ENCODE assay signal across 8 cellular contexts in genomic region chr21:32392299-32392879, GRCh38. TPM values are rescaled to one million over a fixed set of nuclear protein-coding genes. Genes with fewer than 3 reads are reported as not detected.
DNase-seq lines count a peak whose midpoint lies in the region; ATAC-seq and TF ChIP-seq lines count a peak whose summit lies in the region.

No MANE protein-coding gene starts in this region.

- intact Hi-C loops in A673 (cut with micrococcal nuclease; ENCODE audit: unreplicated experiment): no loop called here
- intact Hi-C loops in mucosa of descending colon (cut with DNase I, micrococcal nuclease): no loop called here

- H3K27ac ChIP-seq in A673 (ENCODE audit: low read depth, low read length, poor library complexity, severe bottlenecking) (peak overlapping the region; percentile 66), coronary artery (no peak overlapping the region)

- no peak for TF ChIP-seq POLR2A in NB4 (IDR thresholded peaks at IDR 0.05; ENCODE audit: extremely low read depth, insufficient read length)

- POLR2A ChIA-PET in A673 (lab: Charles Lee; ENCODE audit: low non-redundant PET): interaction anchor here (0.6 kb wide), 1 partner anchor 41 kb away, joined by 3 read pairs; no protein-coding TSS in a partner anchor

- no peaks in the 10 kb centered on the region for H3K36me3 ChIP-seq in A673 (ENCODE audit: insufficient read depth, low read length, poor library complexity, severe bottlenecking)
- H3K36me3 ChIP-seq in mucosa of descending colon (ENCODE audit: low read depth): no peaks in the 10 kb centered on the region

- DNase-seq in A673 (ENCODE audit: low spot score): peak; percentile 26
- DNase-seq in NB4 (ENCODE audit: low read depth): peak; percentile 33
- DNase-seq in coronary artery (ENCODE audit: low spot score): no peak
- DNase-seq in mucosa of descending colon: no peak
- DNase-seq in stimulated activated CD8-positive, alpha-beta memory T cell treated with anti-CD3 and anti-CD28 coated beads, Interleukin-4, amount 100 ng/mL, for 48 hours: no peak
- DNase-seq in NCI-H146 (lab: John Stamatoyannopoulos, UW): no peak
- no peak for DNase-seq in MV-4-11 (lab: John Stamatoyannopoulos, UW)

- H3K9me3 ChIP-seq in A673 (ENCODE audit: low read depth, low read length, poor library complexity, severe bottlenecking) (no peaks in the 10 kb centered on the region), mucosa of descending colon (no peaks in the 10 kb centered on the region)

- BruUV-seq in A673 (replicated peaks; lab: Mats Ljungman, UMichigan): no TSS peak

- peak overlapping the region; percentile 98 for H3K4me3 ChIP-seq in A673 (ENCODE audit: low read depth, low read length, poor library complexity, severe bottlenecking)
- H3K4me3 ChIP-seq in NB4 (ENCODE audit: low read depth, low read length): peak overlapping the region; percentile 86
- H3K4me3 ChIP-seq in coronary artery: peak overlapping the region; percentile 94
- H3K4me3 ChIP-seq in mucosa of descending colon: peak overlapping the region; percentile 67

- TF ChIP-seq CTCF in A673 (conservative IDR thresholded peaks at IDR 0.05; ENCODE audit: low read depth, low read length) (no peak), NB4 (IDR thresholded peaks at IDR 0.05; ENCODE audit: low read depth, low read length) (no peak), coronary artery (IDR thresholded peaks at IDR 0.05) (no peak), mucosa of descending colon (IDR thresholded peaks at IDR 0.05) (no peak)

- ATAC-seq in GM19452 (IDR thresholded peaks at IDR 0.05; ENCODE audit: unreplicated experiment) (peak; percentile 42), mucosa of descending colon (peak; percentile 21)

- H3K27me3 ChIP-seq in A673 (replicated peaks; ENCODE audit: insufficient read depth, low read depth, low read length, poor library complexity): no peaks in the 10 kb centered on the region

- CTCF ChIA-PET in A673 (lab: Charles Lee): interaction anchor here (0.6 to 1.4 kb wide), 3 partner anchors 9 to 208 kb away, joined by 3 to 5 read pairs (median 3); no protein-coding TSS in a partner anchor

- H3K4me1 ChIP-seq in A673 (ENCODE audit: insufficient read depth, low read length, poor library complexity, severe bottlenecking) (peaks cover 3% of the 10 kb centered on the region), mucosa of descending colon (ENCODE audit: low read depth) (no peaks in the 10 kb centered on the region)

RNA-seq across cellular contexts. Expression of gene URB1, which starts 0.4 kb away (rescaled TPM):
- total RNA-seq in A673 (2021): 27.8 and 30.5 TPM in 2 replicates
- total RNA-seq in mucosa of descending colon: 10 to 100 TPM in 1 of 3 donors, 1 to 10 TPM in 2; 8.4 to 13.5 (median 8.7) TPM

RNA-seq across cellular contexts. Expression of gene EVA1C, which starts 20.1 kb away (rescaled TPM):
- total RNA-seq in A673 (2021) (4.3 and 7.2 TPM in 2 replicates), mucosa of descending colon (10 to 100 TPM; 13.7 to 27.8 (median 15.3) TPM)

Comparison
In these comparisons a context has a peak if more than half of its experiments do, and no peak if none do; other contexts are left out.
1. DNase-seq: peak in A673 (single experiment) and NB4 (single experiment); none in coronary artery (single experiment), mucosa of descending colon (0 of 3), stimulated activated CD8-positive, alpha-beta memory T cell treated with anti-CD3 and anti-CD28 coated beads, Interleukin-4, amount 100 ng/mL, for 48 hours (single experiment), NCI-H146 (single experiment) and MV-4-11 (single experiment).
2. Peak in every context shown above with its lines, with median percentiles within 50 percentile points of each other: H3K4me3 ChIP-seq.